ENCODE assay signal across 1 cellular context in genomic region chr5:144598451-144599068, GRCh38.
TF ChIP-seq lines count a peak whose summit lies in the region.

No MANE protein-coding gene starts in this region.

TF ChIP-seq in SK-N-SH, 30 proteins besides CTCF, POLR2A, EP300 and RAD21 (continued from another document):
- TF ChIP-seq, protein P1, sequence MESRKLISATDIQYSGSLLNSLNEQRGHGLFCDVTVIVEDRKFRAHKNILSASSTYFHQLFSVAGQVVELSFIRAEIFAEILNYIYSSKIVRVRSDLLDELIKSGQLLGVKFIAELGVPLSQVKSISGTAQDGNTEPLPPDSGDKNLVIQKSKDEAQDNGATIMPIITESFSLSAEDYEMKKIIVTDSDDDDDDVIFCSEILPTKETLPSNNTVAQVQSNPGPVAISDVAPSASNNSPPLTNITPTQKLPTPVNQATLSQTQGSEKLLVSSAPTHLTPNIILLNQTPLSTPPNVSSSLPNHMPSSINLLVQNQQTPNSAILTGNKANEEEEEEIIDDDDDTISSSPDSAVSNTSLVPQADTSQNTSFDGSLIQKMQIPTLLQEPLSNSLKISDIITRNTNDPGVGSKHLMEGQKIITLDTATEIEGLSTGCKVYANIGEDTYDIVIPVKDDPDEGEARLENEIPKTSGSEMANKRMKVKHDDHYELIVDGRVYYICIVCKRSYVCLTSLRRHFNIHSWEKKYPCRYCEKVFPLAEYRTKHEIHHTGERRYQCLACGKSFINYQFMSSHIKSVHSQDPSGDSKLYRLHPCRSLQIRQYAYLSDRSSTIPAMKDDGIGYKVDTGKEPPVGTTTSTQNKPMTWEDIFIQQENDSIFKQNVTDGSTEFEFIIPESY (IDR thresholded peaks at IDR 0.05; ENCODE audit: borderline replicate concordance, low read depth): no peak
- no peak for TF ChIP-seq FOXM1 (IDR thresholded peaks at IDR 0.05; ENCODE audit: low read depth)
